Comparison of ENCODE assay signal across 18 cellular contexts in the genomic region with DNA sequence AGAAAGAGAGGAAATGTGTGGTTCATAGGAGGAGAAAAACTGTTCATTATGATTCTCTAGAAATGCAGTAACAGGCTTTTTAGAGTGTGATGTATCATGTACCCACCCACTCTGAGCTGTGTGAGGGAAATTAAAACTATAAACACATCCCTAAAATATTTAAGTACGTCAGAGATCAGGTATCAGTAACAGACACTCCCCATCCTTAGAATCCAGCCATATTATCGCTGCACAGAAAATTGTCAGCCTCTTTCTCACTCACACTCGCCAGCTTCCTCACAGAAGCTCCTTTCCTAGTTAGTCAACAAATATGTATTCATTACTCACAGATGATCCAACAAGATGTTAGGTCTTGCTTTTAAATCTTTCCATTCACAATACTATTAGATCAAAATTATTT. TPM values are rescaled to one million over a fixed set of nuclear protein-coding genes. Genes with fewer than 3 reads are reported as not detected.
A peak's percentile ranks its signal among the peaks of the same experiment; 100 is the strongest.
DNase-seq lines count a peak whose midpoint lies in the region; ATAC-seq and TF ChIP-seq lines count a peak whose summit lies in the region.
"Had no signal": no experiment of that assay in that cellular context is flagged by ENCODE, and none has a peak within 500 bp of the region (broad histone marks: within the 10 kb centered on the region; RNA-seq: fewer than 3 reads in every experiment).

No MANE protein-coding gene starts in this region.

- H3K36me3 ChIP-seq in uterus = no peaks in the 10 kb centered on the region
- H3K36me3 ChIP-seq: stomach had no signal

- POLR2A ChIA-PET in RWPE1 (lab: Yijun Ruan, JAX; ENCODE audit: low non-redundant PET) = no interaction called here

- TF ChIP-seq CTCF in RWPE1 (conservative IDR thresholded peaks at IDR 0.05; ENCODE audit: low read depth) (no peak), fibroblast of the aortic adventitia (IDR thresholded peaks at IDR 0.05; ENCODE audit: insufficient read depth, low read length) (no peak), uterus (IDR thresholded peaks at IDR 0.05) (no peak)

- peak; percentile 41 for ATAC-seq in Right ventricle myocardium inferior
- no peak for ATAC-seq in HG03521 (IDR thresholded peaks at IDR 0.05; ENCODE audit: unreplicated experiment)
- ATAC-seq: A549; activated CD8-positive, alpha-beta T cell treated with anti-CD3 and anti-CD28 coated beads for 36 hours; T-cell had no signal

- TF ChIP-seq POLR2A in uterus (IDR thresholded peaks at IDR 0.05) = no peak

- no peaks in the 10 kb centered on the region for H3K27me3 ChIP-seq in uterus

- H3K27ac ChIP-seq in RWPE1 = no peak overlapping the region
- peak overlapping the region; percentile 54 to 68 for H3K27ac ChIP-seq in uterus
- H3K27ac ChIP-seq: A549, stomach had no signal

- no peaks in the 10 kb centered on the region for H3K4me1 ChIP-seq in uterus
- H3K4me1 ChIP-seq: A549, stomach had no signal

- H3K4me3 ChIP-seq in fibroblast of the aortic adventitia (ENCODE audit: low read depth, low read length) (no peak overlapping the region), uterus (no peak overlapping the region)
- H3K4me3 ChIP-seq: A549, stomach had no signal

- DNase-seq in Right ventricle myocardium inferior (ENCODE audit: missing footprints) = no peak
- DNase-seq in cardiac septum (ENCODE audit: low spot score) = no peak
- DNase-seq in RWPE1 (ENCODE audit: low spot score) = peak; percentile 75
- DNase-seq in fibroblast of the aortic adventitia (ENCODE audit: low read depth) = peak; percentile 28
- no peak for DNase-seq in uterus
- DNase-seq in NOMO-1 (lab: John Stamatoyannopoulos, UW; ENCODE audit: unreplicated experiment in 2 of 2) = no peak
- no peak for DNase-seq in DMS114 treated with DMSO at 0.1 percent for 48 hours (lab: John Stamatoyannopoulos, UW; ENCODE audit: unreplicated experiment)
- DNase-seq: activated CD8-positive, alpha-beta T cell treated with anti-CD3 and anti-CD28 coated beads for 36 hours; activated naive CD8-positive, alpha-beta T cell treated with anti-CD3 and anti-CD28 coated beads, Interleukin-2, amount 10 ng/mL, durations not matched to agents 7 days and 5 days; CD4-positive, CD25-positive, alpha-beta regulatory T cell; cerebellar nuclear complex; NCI-H187 treated with DMSO at 0.1 percent for 48 hours; NCI-H82; nephron progenitor cell; stomach; T-cell had no signal

- intact Hi-C loops in Right ventricle myocardium inferior (cut with DNase I) (no loop called here), cardiac septum (cut with DNase I) (no loop called here), uterus (cut with DNase I; ENCODE audit: low total_unique reads) (no loop called here)

- CTCF ChIA-PET in RWPE1 (lab: Yijun Ruan, JAX) = interaction anchor here (0.6 kb wide), 1 partner anchor 38 kb away, joined by 3 read pairs; no protein-coding TSS in a partner anchor

- H3K9me3 ChIP-seq in uterus = no peaks in the 10 kb centered on the region
- H3K9me3 ChIP-seq: A549, stomach had no signal

RNA-seq across cellular contexts. Expression of gene MAST4, which starts 13.7 kb away (rescaled TPM):
- total RNA-seq in Right ventricle myocardium inferior (39.6 TPM), cardiac septum (91.4 TPM), fibroblast of the aortic adventitia (ENCODE audit: low replicate concordance) (16.8 and 23.2 TPM in 2 replicates), uterus (100 to 1,000 TPM in 1 of 4 donors, 10 to 100 TPM in 2, 1 to 10 TPM in 1; 8.2 to 203 (median 35.5) TPM)

Comparison
In these comparisons a context has a peak if more than half of its experiments do, and no peak if none do; other contexts are left out.
1. DNase-seq: peak in RWPE1 (single experiment) and fibroblast of the aortic adventitia (single experiment); none in Right ventricle myocardium inferior (single experiment), cardiac septum (single experiment), uterus (0 of 2), NOMO-1 (0 of 2) and DMS114 treated with DMSO at 0.1 percent for 48 hours (single experiment).